Comparison of ENCODE assay signal across 24 cellular contexts in genomic region chr10:64096941-64097340, GRCh38.
"Had no signal": no experiment of that assay in that cellular context is flagged by ENCODE, and none has a peak within 500 bp of the region (broad histone marks: within the 10 kb centered on the region; RNA-seq: fewer than 3 reads in every experiment).

No MANE protein-coding gene starts in this region.

- ATAC-seq: HepG2, Panc1 had no signal

- H3K9me3 ChIP-seq: SK-N-SH had no signal

- H3K4me2 ChIP-seq: SK-N-SH had no signal

- DNase-seq: IMR-90, Karpas-422, KG1, MM.1S, MV-4-11, NCI-H1048, NCI-H1105, NCI-H1417, NCI-H1436 treated with DMSO at 0.1 percent for 48 hours, NCI-H1694, NCI-H1930, NCI-H2081, NCI-H2171, NCI-H226, NCI-H446, NCI-H510A, NCI-H524 treated with DMSO at 0.1 percent for 48 hours, NCI-H69, NCI-H774, SHP77, SK-N-SH had no signal

- H3K27ac ChIP-seq: RWPE1 had no signal

- H3K9me2 ChIP-seq: SK-N-SH had no signal
